In genomic region chr16:57801856-57802634, GRCh38 we compare ENCODE assay signal across 8 cellular contexts. TPM values are rescaled to one million over a fixed set of nuclear protein-coding genes. Genes with fewer than 3 reads are reported as not detected.
DNase-seq lines count a peak whose midpoint lies in the region; ATAC-seq and TF ChIP-seq lines count a peak whose summit lies in the region.

Gene KIFC3, minus strand, starts transcription at chr16:57802491. Its CDS starts 4,248 bp downstream, at chr16:57798243.

- peaks cover 61% of the 10 kb centered on the region for H3K4me1 Mint-ChIP-seq in WTC11

- peak within 1 kb of the TSS; percentile 66 for H3K27ac Mint-ChIP-seq in WTC11

- CTCF ChIA-PET in WTC11 (lab: Charles Lee): interaction anchor here (1.0 to 10.8 kb wide), 9 partner anchors 8 to 96 kb away, joined by 3 to 120 read pairs (median 3); no protein-coding TSS in a partner anchor

- no peak for TF ChIP-seq CTCF in WTC11 (IDR thresholded peaks at IDR 0.05)
- no peak for TF ChIP-seq CTCF in breast epithelium (IDR thresholded peaks at IDR 0.05)

- ATAC-seq in WTC11 (peak; percentile 7), GM21717 (IDR thresholded peaks at IDR 0.05; ENCODE audit: unreplicated experiment) (no peak)

- no peaks in the 10 kb centered on the region for H3K9me3 Mint-ChIP-seq in WTC11

- H3K9me3 ChIP-seq in breast epithelium: no peaks in the 10 kb centered on the region
- H3K9me3 ChIP-seq in iPS-20b (ENCODE audit: insufficient read depth, low read depth, low read length): no peaks in the 10 kb centered on the region

- peaks cover 0 to 12% of the 10 kb centered on the region in 2 donors for H3K4me1 ChIP-seq in breast epithelium
- peaks cover 31% of the 10 kb centered on the region for H3K4me1 ChIP-seq in iPS-20b (ENCODE audit: insufficient read depth, low read length)

- POLR2A ChIA-PET in WTC11 (lab: Charles Lee): no interaction called here

- no peak for TF ChIP-seq POLR2A in breast epithelium (IDR thresholded peaks at IDR 0.05)

- H3K27me3 Mint-ChIP-seq in WTC11 (ENCODE audit: low read depth): peaks cover 29% of the 10 kb centered on the region

- DNase-seq in EH (ENCODE audit: low read depth): peak; percentile 85
- peak; percentile 61 for DNase-seq in LoVo (ENCODE audit: low spot score)
- DNase-seq in WTC11 (ENCODE audit: low spot score): peak; percentile 61
- no peak for DNase-seq in breast epithelium (ENCODE audit: low spot score in 2 of 2)
- no peak for DNase-seq in skeletal muscle cell (ENCODE audit: low read depth)
- DNase-seq in cerebellar nuclear complex (lab: John Stamatoyannopoulos, UW): no peak

- peak within 1 kb of the TSS; percentile 84 for H3K27ac ChIP-seq in breast epithelium
- H3K27ac ChIP-seq in iPS-20b (ENCODE audit: low read length): no peak within 1 kb of the TSS

- H3K4me3 Mint-ChIP-seq in WTC11: peak within 1 kb of the TSS; percentile 91

- H3K36me3 Mint-ChIP-seq in WTC11: no peaks in the 10 kb centered on the region

- intact Hi-C loops in breast epithelium (cut with DNase I; ENCODE audit: low total_unique reads): no loop called here

- H3K36me3 ChIP-seq in breast epithelium (no peaks in the 10 kb centered on the region), iPS-20b (ENCODE audit: insufficient read depth, low read depth, low read length) (no peaks in the 10 kb centered on the region)

- H3K27me3 ChIP-seq in breast epithelium: no peaks in the 10 kb centered on the region
- H3K27me3 ChIP-seq in iPS-20b (ENCODE audit: insufficient read depth, low read length): peaks cover 36% of the 10 kb centered on the region

- peak within 1 kb of the TSS; percentile 47; the same call in 1 of the 2 replicates for H3K9ac ChIP-seq in iPS-20b (ENCODE audit: low read depth, low read length)

- peak within 1 kb of the TSS; percentile 57 to 72 (median 62) for H3K4me3 ChIP-seq in breast epithelium
- H3K4me3 ChIP-seq in iPS-20b (ENCODE audit: low read length): peak within 1 kb of the TSS; percentile 71
- H3K4me3 ChIP-seq in skeletal muscle cell (ENCODE audit: low read depth, low read length): peak within 1 kb of the TSS; percentile 80

TF ChIP-seq in WTC11, 78 proteins besides CTCF, POLR2A, EP300 and RAD21:
- TF ChIP-seq MLX (CRISPR knock-in tag; IDR thresholded peaks at IDR 0.05) (no peak), RELA (CRISPR knock-in tag; IDR thresholded peaks at IDR 0.05; ENCODE audit: borderline replicate concordance) (no peak), USF2 (CRISPR knock-in tag; IDR thresholded peaks at IDR 0.05) (peak; percentile 29; the same call in 1 of the 2 replicates), FOXP4 (CRISPR knock-in tag; IDR thresholded peaks at IDR 0.05) (0 out of 2 replicates have a peak, but pooled peaks have one; percentile 9), EMX1 (CRISPR knock-in tag; IDR thresholded peaks at IDR 0.05) (peak; percentile 15; the same call in 1 of the 2 replicates)

RNA-seq across cellular contexts. Expression of gene KIFC3, which starts in this region (rescaled TPM):
- total RNA-seq in WTC11 (2021) (9.2 to 11.6 TPM (median 10.0 TPM) in 3 replicates), breast epithelium (10 to 100 TPM; 15.7 to 36.1 (median 35.1) TPM)

Comparison
In these comparisons a context has a peak if more than half of its experiments do, and no peak if none do; other contexts are left out.
1. DNase-seq: peak in EH (single experiment), LoVo (single experiment) and WTC11 (single experiment); none in breast epithelium (0 of 2), skeletal muscle cell (single experiment) and cerebellar nuclear complex (0 of 2).
2. Peak in every context shown above with its lines, with median percentiles within 50 percentile points of each other: H3K4me3 ChIP-seq.